ENCODE assay signal across 8 cellular contexts in the genomic region with DNA sequence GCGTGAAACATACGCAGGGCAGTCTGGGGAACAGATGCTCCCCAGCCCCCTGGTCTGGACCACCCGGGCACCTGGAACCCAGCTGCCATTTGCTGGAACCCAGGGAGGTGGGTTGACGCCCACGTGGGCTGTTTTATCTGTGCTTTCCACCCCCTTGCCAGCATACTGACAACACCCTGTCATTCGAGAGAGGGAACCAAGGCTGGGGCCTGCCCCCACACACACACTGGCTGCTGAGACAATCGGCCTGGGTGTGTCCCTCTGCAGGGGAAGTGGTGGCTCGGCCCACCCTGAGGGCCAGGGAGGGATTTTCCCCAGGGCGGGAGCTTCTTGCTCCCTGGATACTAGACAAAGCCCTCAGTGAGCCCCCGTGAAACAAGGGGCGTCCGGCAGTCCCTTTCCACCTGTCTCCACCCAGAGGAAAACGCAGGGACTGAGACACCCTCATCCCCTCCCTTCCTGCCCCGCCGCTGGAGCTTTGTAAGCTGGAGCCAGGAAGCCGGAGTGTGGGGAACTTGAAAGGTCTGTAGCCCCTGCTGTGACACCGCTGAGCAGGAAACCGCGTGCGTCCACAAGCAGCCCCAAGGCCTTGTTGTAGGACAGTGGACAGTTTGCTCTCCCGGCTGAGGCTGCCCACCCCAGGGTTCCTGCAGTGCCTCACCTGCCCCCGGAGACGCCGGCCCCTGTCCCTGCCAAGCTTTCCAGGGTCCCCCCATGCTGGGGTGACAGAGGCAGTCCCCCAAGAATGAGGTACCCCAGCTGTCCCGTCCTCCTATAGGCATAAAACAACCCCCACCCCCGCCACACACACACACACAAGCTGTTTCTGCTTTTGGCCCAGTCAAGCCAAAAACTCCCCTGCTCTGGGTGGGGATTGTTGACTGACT. TPM values are rescaled to one million over a fixed set of nuclear protein-coding genes. Genes with fewer than 3 reads are reported as not detected.
DNase-seq lines count a peak whose midpoint lies in the region; ATAC-seq, FAIRE-seq and TF ChIP-seq lines count a peak whose summit lies in the region.

No MANE protein-coding gene starts in this region.

- CTCF ChIA-PET in GM12878 (lab: Yijun Ruan, JAX): interaction anchor here (0.6 to 6.4 kb wide), 11 partner anchors 9 to 405 kb away, joined by 3 to 34 read pairs (median 4); no protein-coding TSS in a partner anchor

- H3K27ac ChIP-seq in GM12878 (ENCODE audit: control insufficient read depth, insufficient read depth) (no peak overlapping the region), mesenchymal stem cell (ENCODE audit: low read length, poor library complexity, severe bottlenecking) (no peak overlapping the region), tibial nerve (peak overlapping the region in 3 of 4 donors; percentile 31 to 68 (median 43))

- TF ChIP-seq CTCF in GM12878 (IDR thresholded peaks at IDR 0.05 in 2 of 3, conservative IDR thresholded peaks at IDR 0.05 in 1 of 3; ENCODE audit: control insufficient read depth in 2 of 3, extremely low read depth in 1 of 3, insufficient read depth in 1 of 3, low read depth in 3 of 3, low read length in 3 of 3) (0 out of 6 replicates have a peak, but pooled peaks of 1 of the 3 experiments have one; percentile 3), tibial nerve (IDR thresholded peaks at IDR 0.05) (no peak)

- no peak overlapping the region for H3K4me3 ChIP-seq in H7 (ENCODE audit: insufficient read depth, low read depth, low read length)
- no peak overlapping the region for H3K4me3 ChIP-seq in GM12878
- H3K4me3 ChIP-seq in mesenchymal stem cell (ENCODE audit: insufficient read depth in 1 of 2, low read depth in 1 of 2, low read length in 2 of 2): no peak overlapping the region
- peak overlapping the region in 1 of 4 donors; percentile 28 for H3K4me3 ChIP-seq in tibial nerve

- in situ Hi-C loops in GM12878 (cut with MboI): no loop called here

- H2BK12ac ChIP-seq in mesenchymal stem cell (ENCODE audit: low read length in 2 of 2): peak overlapping the region; percentile 11 to 15

- no peaks in the 10 kb centered on the region for H3K79me1 ChIP-seq in mesenchymal stem cell (replicated peaks; ENCODE audit: low read length, poor library complexity, severe bottlenecking)

- H2BK15ac ChIP-seq in mesenchymal stem cell (ENCODE audit: low read depth, poor library complexity, severe bottlenecking): no peak overlapping the region

- TF ChIP-seq RAD21 in GM12878 (IDR thresholded peaks at IDR 0.05; ENCODE audit: insufficient read depth, low read depth, low read length): no peak

- peak overlapping the region; percentile 10 to 48 for H3K18ac ChIP-seq in mesenchymal stem cell (ENCODE audit: low read depth in 1 of 2, low read length in 2 of 2)

- no peak overlapping the region for H2BK5ac ChIP-seq in mesenchymal stem cell (ENCODE audit: low read depth, low read length, poor library complexity, severe bottlenecking)

- TF ChIP-seq POLR2A in GM12878 (IDR thresholded peaks at IDR 0.05; ENCODE audit: low read depth, low read length) (no peak), tibial nerve (IDR thresholded peaks at IDR 0.05) (no peak)

- SMC1A ChIA-PET in GM12878 (lab: Charles Lee; ENCODE audit: uncharacterized antibody, unreplicated experiment): interaction anchor here (0.8 to 2.6 kb wide), 5 partner anchors 17 to 230 kb away, joined by 3 to 19 read pairs (median 3); no protein-coding TSS in a partner anchor

- H3K36me3 ChIP-seq in H7 (replicated peaks; ENCODE audit: control insufficient read depth, insufficient read depth, low read length) (no peaks in the 10 kb centered on the region), GM12878 (ENCODE audit: control insufficient read depth in 2 of 2, insufficient read depth in 2 of 2, low read length in 1 of 2) (no peaks in the 10 kb centered on the region), mesenchymal stem cell (ENCODE audit: control insufficient read depth in 1 of 2, insufficient read depth in 2 of 2, low read depth in 1 of 2, low read length in 2 of 2) (no peaks in the 10 kb centered on the region), tibial nerve (no peaks in the 10 kb centered on the region)

- H3K14ac ChIP-seq in mesenchymal stem cell (ENCODE audit: low read length in 2 of 2): peak overlapping the region in 1 of 2 experiments; percentile 18

- no peaks in the 10 kb centered on the region for H4K20me1 ChIP-seq in GM12878 (ENCODE audit: control insufficient read depth, insufficient read depth)

- no peak overlapping the region for H2BK120ac ChIP-seq in mesenchymal stem cell (ENCODE audit: low read depth, low read length)

- RAD21 ChIA-PET in GM12878 (lab: Charles Lee; ENCODE audit: unreplicated experiment): interaction anchor here (0.6 to 2.6 kb wide), 8 partner anchors 18 to 631 kb away, joined by 3 to 15 read pairs (median 4); no protein-coding TSS in a partner anchor

- FAIRE-seq in GM12878 (lab: Jason Lieb, UNC): no peak

- no peak overlapping the region for H2AK5ac ChIP-seq in mesenchymal stem cell (ENCODE audit: low read length, severe bottlenecking)

- no peaks in the 10 kb centered on the region for H3K9me3 ChIP-seq in GM12878 (replicated peaks; ENCODE audit: control insufficient read depth, insufficient read depth, low read length)
- no peaks in the 10 kb centered on the region for H3K9me3 ChIP-seq in mesenchymal stem cell (ENCODE audit: control insufficient read depth, low read length)
- H3K9me3 ChIP-seq in tibial nerve: no peaks in the 10 kb centered on the region

- H4K8ac ChIP-seq in mesenchymal stem cell (ENCODE audit: low read length): peak overlapping the region; percentile 87

- no peak overlapping the region for H4K91ac ChIP-seq in mesenchymal stem cell (ENCODE audit: low read length)

- H3K4ac ChIP-seq in mesenchymal stem cell (ENCODE audit: low read depth in 1 of 2, low read length in 2 of 2): no peak overlapping the region

- H3K4me2 ChIP-seq in GM12878 (ENCODE audit: control insufficient read depth, insufficient read depth) (peak overlapping the region; percentile 55; the same call in 1 of the 2 replicates), mesenchymal stem cell (ENCODE audit: low read length, poor library complexity, severe bottlenecking) (peak overlapping the region; percentile 47)

- peak; percentile 91 for DNase-seq in COR-L47 (lab: John Stamatoyannopoulos, UW)
- DNase-seq in H7: peak; percentile 82
- peak; percentile 37 for DNase-seq in SK-N-DZ (ENCODE audit: low spot score)
- no peak for DNase-seq in GM12878 (ENCODE audit: low read depth, low spot score)
- no peak for DNase-seq in mesenchymal stem cell
- no peak for DNase-seq in tibial nerve (ENCODE audit: low spot score in 2 of 2)
- DNase-seq in NCI-H446 treated with DMSO at 0.1 percent for 48 hours (lab: John Stamatoyannopoulos, UW): no peak
- DNase-seq in NCI-H128 (lab: John Stamatoyannopoulos, UW; ENCODE audit: unreplicated experiment): no peak

- no peaks in the 10 kb centered on the region for H3K79me2 ChIP-seq in GM12878 (ENCODE audit: control insufficient read depth, insufficient read depth, low read length)

- ATAC-seq in GM12878: peak; percentile 89

- 16% methylated on average over 22 of the region's 26 CpGs for WGBS in GM12878 (ENCODE audit: insufficient coverage, insufficient replicate concordance, low lambda C conversion rate, missing lambda C conversion rate)
- 38% methylated on average over 15 of the region's 26 CpGs for WGBS in mesenchymal stem cell
- WGBS in tibial nerve, 2 donors: 44 to 66% methylated on average over 12 to 23 of the region's 26 CpGs

- H3K23ac ChIP-seq in mesenchymal stem cell (ENCODE audit: low read length in 2 of 2): peak overlapping the region in 1 of 2 experiments; percentile 29

- POLR2A ChIA-PET in GM12878 (lab: Charles Lee): interaction anchor here (0.5 to 0.6 kb wide), 2 partner anchors 34 to 61 kb away, joined by 4 to 8 read pairs; no protein-coding TSS in a partner anchor

- H3K4me1 ChIP-seq in GM12878 (ENCODE audit: control insufficient read depth, insufficient read depth, low read length): peaks cover 11% of the 10 kb centered on the region
- peaks cover 18% of the 10 kb centered on the region for H3K4me1 ChIP-seq in mesenchymal stem cell (ENCODE audit: control insufficient read depth, insufficient read depth, low read depth, low read length)
- peaks cover 0 to 26% (median 18%) of the 10 kb centered on the region in 4 donors for H3K4me1 ChIP-seq in tibial nerve

- H2AFZ ChIP-seq in GM12878 (ENCODE audit: control insufficient read depth, low read depth, low read length) (peak overlapping the region; percentile 63), mesenchymal stem cell (ENCODE audit: low read depth, low read length) (peak overlapping the region; percentile 42)

- H3K9ac ChIP-seq in GM12878 (ENCODE audit: control insufficient read depth, insufficient read depth, low read length): no peak overlapping the region
- H3K9ac ChIP-seq in mesenchymal stem cell (ENCODE audit: low read length): no peak overlapping the region

- H3K27me3 ChIP-seq in H7 (ENCODE audit: control insufficient read depth, insufficient read depth, low read length): no peaks in the 10 kb centered on the region
- H3K27me3 ChIP-seq in GM12878 (replicated peaks in 1 of 2; ENCODE audit: control insufficient read depth in 2 of 2, insufficient read depth in 2 of 2, low read length in 1 of 2): no peaks in the 10 kb centered on the region
- no peaks in the 10 kb centered on the region for H3K27me3 ChIP-seq in mesenchymal stem cell (ENCODE audit: control insufficient read depth in 1 of 2, insufficient read depth in 1 of 2, low read length in 2 of 2)
- H3K27me3 ChIP-seq in tibial nerve: no peaks in the 10 kb centered on the region

- TF ChIP-seq EP300 in GM12878 (IDR thresholded peaks at IDR 0.05; ENCODE audit: borderline replicate concordance in 1 of 2, control insufficient read depth in 1 of 2, low read depth in 2 of 2, low read length in 2 of 2): no peak
- TF ChIP-seq EP300 in tibial nerve (IDR thresholded peaks at IDR 0.05): peak in 1 of 2 donors; percentile 29

- intact Hi-C loops in GM12878 (cut with micrococcal nuclease; ENCODE audit: unreplicated experiment): no loop called here

- BruUV-seq in GM12878 (replicated peaks; lab: Mats Ljungman, UMichigan): no TSS peak

RNA-seq across cellular contexts. Expression of a gene that starts 14.1 kb away (rescaled TPM):
- 11.8 and 12.6 TPM in 2 replicates for total RNA-seq in H7 (2014; rRNA removed; shearing (Covaris generic))
- 0.61 and 0.80 TPM in 2 replicates for polyA plus RNA-seq in SK-N-DZ (2014; cell fraction: cytosol; rRNA removed)
- polyA plus RNA-seq in SK-N-DZ (2014; cell fraction: nucleus; rRNA removed): 0.29 and 0.32 TPM in 2 replicates
- 0.83 and 0.94 TPM in 2 replicates for total RNA-seq in GM12878 (2013; cell fraction: nucleolus; rRNA removed)
- 0.23 and 0.27 TPM in 2 replicates for total RNA-seq in GM12878 (2014; rRNA removed)
- 0.13 and 0.18 TPM in 2 replicates for total RNA-seq in GM12878 (2014; rRNA removed; fragmentation: Illumina TruSeq; extraction: Trizol)
- 0.18 and 0.19 TPM in 2 replicates for total RNA-seq in GM12878 (2021)
- polyA plus RNA-seq in GM12878 (2011; ENCODE audit: low read depth): 0.67 TPM
- polyA plus RNA-seq in GM12878 (2011; rRNA removed): 0.53 and 0.54 TPM in 2 replicates
- polyA plus RNA-seq in GM12878 (2011; cell fraction: cytosol; rRNA removed): 0.40 and 0.74 TPM in 2 replicates
- polyA plus RNA-seq in GM12878 (2011; cell fraction: nucleus; rRNA removed): 0.18 and 0.27 TPM in 2 replicates
- polyA plus RNA-seq in GM12878 (2012): 0.76 and 1.3 TPM in 2 replicates
- polyA plus RNA-seq in GM12878 (2014; fragmentation: Illumina TruSeq; extraction: Trizol): 0.21 and 0.22 TPM in 2 replicates
- under 1 TPM; 0.03 to 0.11 TPM for polyA plus RNA-seq in GM12878 (2014; fragmentation: Nextera tagmentation; extraction: Ambion mirVana)
- polyA plus RNA-seq in GM12878 (2014; rRNA removed): 0.13 and 0.14 TPM in 2 replicates
- polyA plus RNA-seq in GM12878 (2016; fragmentation: Nextera tagmentation; extraction: Ambion mirVana): under 1 TPM in 1 of 2 experiments, not detected in 1; 0.04 TPM
- polyA minus RNA-seq in GM12878 (2011; rRNA and poly(A)+ RNA removed): 0.46 and 1.4 TPM in 2 replicates
- polyA minus RNA-seq in GM12878 (2011; cell fraction: cytosol; rRNA and poly(A)+ RNA removed): 0.53 and 0.83 TPM in 2 replicates
- polyA minus RNA-seq in GM12878 (2011; cell fraction: nucleus; rRNA and poly(A)+ RNA removed): 0.12 and 0.48 TPM in 2 replicates
- polyA plus RNA-seq in mesenchymal stem cell (2013, experiment 1 of 2): 7.2 TPM
- 7.1 TPM for polyA plus RNA-seq in mesenchymal stem cell (2013, experiment 2 of 2)
- total RNA-seq in tibial nerve: 10 to 100 TPM; 17.1 to 23.7 (median 20.9) TPM

RNA-seq across cellular contexts. Expression of a gene that starts 51.0 kb away (rescaled TPM):
- total RNA-seq in H7 (2014; rRNA removed; shearing (Covaris generic)): 0.24 and 0.63 TPM in 2 replicates
- not detected in 2 replicates for polyA plus RNA-seq in SK-N-DZ (2014; cell fraction: cytosol; rRNA removed)
- not detected in 2 replicates for polyA plus RNA-seq in SK-N-DZ (2014; cell fraction: nucleus; rRNA removed)
- 2.1 and 2.7 TPM in 2 replicates for total RNA-seq in GM12878 (2013; cell fraction: nucleolus; rRNA removed)
- total RNA-seq in GM12878 (2014; rRNA removed): 5.8 and 7.5 TPM in 2 replicates
- 2.8 and 3.0 TPM in 2 replicates for total RNA-seq in GM12878 (2014; rRNA removed; fragmentation: Illumina TruSeq; extraction: Trizol)
- 5.8 and 6.4 TPM in 2 replicates for total RNA-seq in GM12878 (2021)
- 1.5 TPM for polyA plus RNA-seq in GM12878 (2011; ENCODE audit: low read depth)
- polyA plus RNA-seq in GM12878 (2011; rRNA removed): 2.7 and 4.2 TPM in 2 replicates
- polyA plus RNA-seq in GM12878 (2011; cell fraction: cytosol; rRNA removed): 5.6 and 9.3 TPM in 2 replicates
- polyA plus RNA-seq in GM12878 (2011; cell fraction: nucleus; rRNA removed): 4.6 and 5.1 TPM in 2 replicates
- 3.4 and 5.3 TPM in 2 replicates for polyA plus RNA-seq in GM12878 (2012)
- 0.76 and 2.1 TPM in 2 replicates for polyA plus RNA-seq in GM12878 (2014; fragmentation: Illumina TruSeq; extraction: Trizol)
- under 1 TPM; 0.35 to 0.90 TPM for polyA plus RNA-seq in GM12878 (2014; fragmentation: Nextera tagmentation; extraction: Ambion mirVana)
- polyA plus RNA-seq in GM12878 (2014; rRNA removed): 4.8 and 5.1 TPM in 2 replicates
- polyA plus RNA-seq in GM12878 (2016; fragmentation: Nextera tagmentation; extraction: Ambion mirVana): 1 to 10 TPM in 1 of 2 experiments, under 1 TPM in 1; 0.96 to 1.3 TPM
- 1.5 and 6.0 TPM in 2 replicates for polyA minus RNA-seq in GM12878 (2011; rRNA and poly(A)+ RNA removed)
- polyA minus RNA-seq in GM12878 (2011; cell fraction: cytosol; rRNA and poly(A)+ RNA removed): 2.1 and 3.9 TPM in 2 replicates
- polyA minus RNA-seq in GM12878 (2011; cell fraction: nucleus; rRNA and poly(A)+ RNA removed): 1.5 and 2.4 TPM in 2 replicates
- 0.22 TPM for polyA plus RNA-seq in mesenchymal stem cell (2013, experiment 1 of 2)
- polyA plus RNA-seq in mesenchymal stem cell (2013, experiment 2 of 2): 0.34 TPM
- total RNA-seq in tibial nerve: 10 to 100 TPM in 3 of 4 donors, 1 to 10 TPM in 1; 2.7 to 17.5 (median 10.9) TPM

Comparison
In these comparisons a context has a peak if more than half of its experiments do, and no peak if none do; other contexts are left out.
1. DNase-seq: peak in COR-L47 (single experiment), H7 (single experiment) and SK-N-DZ (single experiment); none in GM12878 (single experiment), mesenchymal stem cell (single experiment), tibial nerve (0 of 2), NCI-H446 treated with DMSO at 0.1 percent for 48 hours (single experiment) and NCI-H128 (single experiment).
2. H3K27ac ChIP-seq: peak in tibial nerve (3 of 4); none in GM12878 (single experiment) and mesenchymal stem cell (single experiment).